ENCODE assay signal across 16 cellular contexts in the genomic region with DNA sequence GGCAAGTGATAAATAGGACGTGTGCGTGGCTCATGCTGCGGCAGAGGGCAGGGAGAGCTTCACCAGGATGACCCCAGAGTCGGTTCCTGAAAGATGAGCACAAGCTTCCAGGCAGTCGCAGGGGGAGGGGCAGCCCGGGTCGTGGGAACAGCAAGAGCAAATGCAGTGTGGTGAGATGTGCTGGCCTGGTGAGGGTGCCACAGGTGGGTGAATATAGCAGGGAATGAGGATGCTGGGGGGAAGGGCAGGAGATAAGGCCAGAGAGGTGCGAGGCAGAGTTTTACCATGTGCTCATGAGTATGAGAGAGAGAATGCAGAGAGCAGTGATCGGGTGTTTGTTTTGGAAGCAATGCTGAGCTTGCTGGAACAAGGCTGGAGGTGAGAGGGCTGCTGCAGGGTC.
DNase-seq lines count a peak whose midpoint lies in the region; ATAC-seq and TF ChIP-seq lines count a peak whose summit lies in the region.
"Had no signal": no experiment of that assay in that cellular context is flagged by ENCODE, and none has a peak within 500 bp of the region (broad histone marks: within the 10 kb centered on the region; RNA-seq: fewer than 3 reads in every experiment).

No MANE protein-coding gene starts in this region.

- peaks cover 31 to 86% (median 71%) of the 10 kb centered on the region in 4 donors for H3K4me1 Mint-ChIP-seq in CD4-positive, CD25-positive, alpha-beta regulatory T cell
- peaks cover 47% of the 10 kb centered on the region for H3K4me1 Mint-ChIP-seq in dendritic cell treated with granulocyte-macrophage colony-stimulating factor and Interleukin-4, amounts not matched to agents 40 ng/mL and 50 ng/mL, for 4 days (ENCODE audit: low read depth)

- H3K4me3 ChIP-seq in CD4-positive, CD25-positive, alpha-beta regulatory T cell (ENCODE audit: low read depth, low read length): no peak overlapping the region
- H3K4me3 ChIP-seq in HEK293 (ENCODE audit: low read depth, low read length) (no peak overlapping the region), mesodermal cell (ENCODE audit: extremely low read depth, insufficient read depth, low read length, poor library complexity, severe bottlenecking) (no peak overlapping the region), lower leg skin (ENCODE audit: low read depth, poor library complexity, severe bottlenecking) (no peak overlapping the region), vagina (no peak overlapping the region)
- H3K4me3 ChIP-seq: right lobe of liver had no signal

- TF ChIP-seq POLR2A in lower leg skin (IDR thresholded peaks at IDR 0.05) (no peak), vagina (IDR thresholded peaks at IDR 0.05) (no peak)

- POLR2A ChIA-PET in HEK293 (lab: Yijun Ruan, JAX): interaction anchor here (0.6 kb wide), 1 partner anchor 72 kb away, joined by 3 read pairs; no protein-coding TSS in a partner anchor

- DNase-seq in CD4-positive, CD25-positive, alpha-beta regulatory T cell: no peak
- DNase-seq in NCI-H69 (lab: John Stamatoyannopoulos, UW): no peak
- DNase-seq in lower leg skin (ENCODE audit: low spot score in 2 of 2): no peak
- DNase-seq in vagina (ENCODE audit: extremely low spot score in 2 of 2): no peak
- DNase-seq: activated naive CD4-positive, alpha-beta T cell treated with Interleukin-2 at 50 U/mL for 16 hours; CD4-positive, alpha-beta T cell; GF-D8; NCI-H1092 treated with DMSO at 0.1 percent for 48 hours; right lobe of liver; SHP77 treated with DMSO at 0.1 percent for 48 hours had no signal

- H3K27ac ChIP-seq in CD4-positive, CD25-positive, alpha-beta regulatory T cell (ENCODE audit: insufficient read depth, low read length, poor library complexity, severe bottlenecking): no peak overlapping the region
- H3K27ac ChIP-seq in HEK293 (ENCODE audit: extremely low read depth, low read depth, low read length) (no peak overlapping the region), mesodermal cell (ENCODE audit: low read depth, low read length, severe bottlenecking) (peak overlapping the region; percentile 41), vagina (no peak overlapping the region)
- H3K27ac ChIP-seq: right lobe of liver had no signal

- intact Hi-C loops in dendritic cell treated with granulocyte-macrophage colony-stimulating factor and Interleukin-4, amounts not matched to agents 40 ng/mL and 50 ng/mL, for 4 days (cut with micrococcal nuclease): no loop called here
- intact Hi-C loops in lower leg skin (cut with DNase I; ENCODE audit: low total_unique reads) (no loop called here), vagina (cut with DNase I) (no loop called here)

- WGBS in mesodermal cell (ENCODE audit: insufficient coverage in 2 of 2), 2 experiments: 56 to 60% methylated on average over 9 of the region's 9 CpGs
- 29 to 55% methylated on average over 9 of the region's 9 CpGs for WGBS in lower leg skin, 2 donors

- ATAC-seq in CD4-positive, CD25-positive, alpha-beta regulatory T cell (ENCODE audit: low read depth in 2 of 2): no peak
- ATAC-seq in GM21619 (IDR thresholded peaks at IDR 0.05; ENCODE audit: unreplicated experiment): no peak
- ATAC-seq: esophagus mucosa, HepG2 had no signal

- peaks cover 55% of the 10 kb centered on the region for H3K4me1 ChIP-seq in CD4-positive, CD25-positive, alpha-beta regulatory T cell (ENCODE audit: control insufficient read depth, insufficient read depth, low read length, poor library complexity, severe bottlenecking)
- no peaks in the 10 kb centered on the region for H3K4me1 ChIP-seq in HEK293 (ENCODE audit: control insufficient read depth, insufficient read depth, low read length)
- peaks cover 53% of the 10 kb centered on the region for H3K4me1 ChIP-seq in mesodermal cell (ENCODE audit: control insufficient read depth, insufficient read depth, low read length, poor library complexity, severe bottlenecking)
- peaks cover 21% of the 10 kb centered on the region for H3K4me1 ChIP-seq in vagina

- no peaks in the 10 kb centered on the region for H3K27me3 ChIP-seq in CD4-positive, CD25-positive, alpha-beta regulatory T cell (ENCODE audit: control insufficient read depth, insufficient read depth, low read length)
- H3K27me3 ChIP-seq in vagina: no peaks in the 10 kb centered on the region
- H3K27me3 ChIP-seq: right lobe of liver had no signal

- H3K9me3 ChIP-seq in CD4-positive, CD25-positive, alpha-beta regulatory T cell (ENCODE audit: control insufficient read depth in 2 of 2, low read length in 2 of 2): no peaks in the 10 kb centered on the region
- no peaks in the 10 kb centered on the region for H3K9me3 ChIP-seq in HEK293 (ENCODE audit: control insufficient read depth, insufficient read depth, low read depth, low read length)
- H3K9me3 ChIP-seq in mesodermal cell (ENCODE audit: control insufficient read depth, low read length): no peaks in the 10 kb centered on the region
- H3K9me3 ChIP-seq in vagina: no peaks in the 10 kb centered on the region
- H3K9me3 ChIP-seq: right lobe of liver had no signal

- peaks cover 15% of the 10 kb centered on the region for H3K36me3 Mint-ChIP-seq in CD4-positive, CD25-positive, alpha-beta regulatory T cell
- H3K36me3 Mint-ChIP-seq in dendritic cell treated with granulocyte-macrophage colony-stimulating factor and Interleukin-4, amounts not matched to agents 40 ng/mL and 50 ng/mL, for 4 days (ENCODE audit: low read depth): peaks cover 13% of the 10 kb centered on the region

- CTCF ChIA-PET in HEK293 (lab: Yijun Ruan, JAX): interaction anchor here (1.7 to 2.2 kb wide), 2 partner anchors 10 to 45 kb away, joined by 5 to 7 read pairs; no protein-coding TSS in a partner anchor

- H3K27ac Mint-ChIP-seq in CD4-positive, CD25-positive, alpha-beta regulatory T cell: peak overlapping the region; percentile 95 to 97 (median 96)
- H3K27ac Mint-ChIP-seq in dendritic cell treated with granulocyte-macrophage colony-stimulating factor and Interleukin-4, amounts not matched to agents 40 ng/mL and 50 ng/mL, for 4 days: peak overlapping the region; percentile 13

- H3K27me3 Mint-ChIP-seq in CD4-positive, CD25-positive, alpha-beta regulatory T cell: no peaks in the 10 kb centered on the region
- no peaks in the 10 kb centered on the region for H3K27me3 Mint-ChIP-seq in dendritic cell treated with granulocyte-macrophage colony-stimulating factor and Interleukin-4, amounts not matched to agents 40 ng/mL and 50 ng/mL, for 4 days
- H3K27me3 Mint-ChIP-seq: CD4-positive, alpha-beta T cell had no signal

- H3K9me3 Mint-ChIP-seq in CD4-positive, CD25-positive, alpha-beta regulatory T cell: peaks cover 0 to under 1% (median 0%) of the 10 kb centered on the region in 7 donors
- no peaks in the 10 kb centered on the region for H3K9me3 Mint-ChIP-seq in dendritic cell treated with granulocyte-macrophage colony-stimulating factor and Interleukin-4, amounts not matched to agents 40 ng/mL and 50 ng/mL, for 4 days
- H3K9me3 Mint-ChIP-seq: CD4-positive, alpha-beta T cell had no signal

- H3K4me3 Mint-ChIP-seq in CD4-positive, CD25-positive, alpha-beta regulatory T cell: peak overlapping the region in 1 of 4 donors; percentile 75
- no peak overlapping the region for H3K4me3 Mint-ChIP-seq in dendritic cell treated with granulocyte-macrophage colony-stimulating factor and Interleukin-4, amounts not matched to agents 40 ng/mL and 50 ng/mL, for 4 days
- H3K4me3 Mint-ChIP-seq: CD4-positive, alpha-beta T cell had no signal

- TF ChIP-seq CTCF in HEK293 (tag by site-specific recombination; IDR thresholded peaks at IDR 0.05) (no peak), lower leg skin (IDR thresholded peaks at IDR 0.05) (no peak), vagina (IDR thresholded peaks at IDR 0.05) (no peak)

- H3K36me3 ChIP-seq in CD4-positive, CD25-positive, alpha-beta regulatory T cell (ENCODE audit: control insufficient read depth, insufficient read depth, low read length): no peaks in the 10 kb centered on the region
- no peaks in the 10 kb centered on the region for H3K36me3 ChIP-seq in HEK293 (ENCODE audit: control insufficient read depth in 2 of 2, insufficient read depth in 1 of 2, low read length in 2 of 2)
- H3K36me3 ChIP-seq in mesodermal cell (ENCODE audit: control insufficient read depth, insufficient read depth, low read length): no peaks in the 10 kb centered on the region
- H3K36me3 ChIP-seq in vagina: no peaks in the 10 kb centered on the region
- H3K36me3 ChIP-seq: right lobe of liver had no signal

TF ChIP-seq in HEK293, 187 proteins besides CTCF, POLR2A, EP300 and RAD21:
- TF ChIP-seq ZNF341 (tag by site-specific recombination; IDR thresholded peaks at IDR 0.05; ENCODE audit: low read depth) (peak; percentile 78), ZNF768 (tag by site-specific recombination; IDR thresholded peaks at IDR 0.05) (no peak), SCRT2 (tag by site-specific recombination; IDR thresholded peaks at IDR 0.05) (peak; percentile 90), ZNF214 (tag by site-specific recombination; IDR thresholded peaks at IDR 0.05; ENCODE audit: borderline replicate concordance) (no peak), ZBTB17 (tag by site-specific recombination; IDR thresholded peaks at IDR 0.05) (0 out of 2 replicates have a peak, but pooled peaks have one; percentile 28), ZNF544 (tag by site-specific recombination; IDR thresholded peaks at IDR 0.05) (no peak), SCRT1 (tag by site-specific recombination; IDR thresholded peaks at IDR 0.05; ENCODE audit: borderline replicate concordance) (peak; percentile 87; the same call in 1 of the 2 replicates), KLF7 (tag by site-specific recombination; IDR thresholded peaks at IDR 0.05; ENCODE audit: borderline replicate concordance) (no peak), ZNF548 (tag by site-specific recombination; IDR thresholded peaks at IDR 0.05) (no peak), ZNF133 (tag by site-specific recombination; IDR thresholded peaks at IDR 0.05) (no peak)
